ENCODE assay signal across 10 cellular contexts in genomic region chr6:158042245-158042798, GRCh38.
A peak's percentile ranks its signal among the peaks of the same experiment; 100 is the strongest.
DNase-seq lines count a peak whose midpoint lies in the region; TF ChIP-seq lines count a peak whose summit lies in the region.
"Had no signal": no experiment of that assay in that cellular context is flagged by ENCODE, and none has a peak within 500 bp of the region (broad histone marks: within the 10 kb centered on the region; RNA-seq: fewer than 3 reads in every experiment).

No MANE protein-coding gene starts in this region.

- H3K9me3 ChIP-seq in AG04450 (ENCODE audit: control insufficient read depth, insufficient read depth, low read length) (no peaks in the 10 kb centered on the region; the same call in 1 of the 2 replicates), esophagus muscularis mucosa (no peaks in the 10 kb centered on the region)
- H3K9me3 ChIP-seq: ovary had no signal

- TF ChIP-seq EP300 in esophagus muscularis mucosa (IDR thresholded peaks at IDR 0.05): no peak

- H3K9me3 Mint-ChIP-seq in nephron (no peaks in the 10 kb centered on the region), immature natural killer cell (no peaks in the 10 kb centered on the region)

- intact Hi-C loops in esophagus muscularis mucosa (cut with DNase I): no loop called here

- no peak for TF ChIP-seq CTCF in AG04450 (IDR thresholded peaks at IDR 0.05; ENCODE audit: low read depth, low read length)
- TF ChIP-seq CTCF in RWPE1 (conservative IDR thresholded peaks at IDR 0.05; ENCODE audit: low read depth): no peak
- no peak for TF ChIP-seq CTCF in esophagus muscularis mucosa (IDR thresholded peaks at IDR 0.05)
- TF ChIP-seq CTCF in nephron (IDR thresholded peaks at IDR 0.05; ENCODE audit: unreplicated experiment in 3 of 3): no peak

- DNase-seq in AG04450 (ENCODE audit: low read depth, low spot score) (peak; percentile 79), RWPE1 (ENCODE audit: low spot score) (peak; percentile 58), esophagus muscularis mucosa (ENCODE audit: extremely low spot score) (no peak), DMS79 (lab: John Stamatoyannopoulos, UW) (no peak), NCI-H2081 (lab: John Stamatoyannopoulos, UW) (no peak), NCI-H524 (lab: John Stamatoyannopoulos, UW) (no peak), immature natural killer cell (no peak)
- DNase-seq: NCI-H510A treated with DMSO at 0.1 percent for 48 hours had no signal

- H3K4me1 Mint-ChIP-seq in nephron (peaks cover 78% of the 10 kb centered on the region), immature natural killer cell (peaks cover 11 to 36% of the 10 kb centered on the region in 2 donors)

- H3K4me3 Mint-ChIP-seq in nephron (peak overlapping the region in 1 of 3 experiments; percentile 1), immature natural killer cell (no peak overlapping the region)

- H3K27ac ChIP-seq in AG04450 (ENCODE audit: low read depth, low read length) (peak overlapping the region; percentile 96), RWPE1 (peak overlapping the region; percentile 81), esophagus muscularis mucosa (replicated peaks in 1 of 4) (peak overlapping the region; percentile 78 to 87 (median 82))

- WGBS in esophagus muscularis mucosa: 46% methylated on average over 10 of the region's 16 CpGs

- H3K4me3 ChIP-seq in AG04450 (ENCODE audit: low read depth, low read length) (no peak overlapping the region), esophagus muscularis mucosa (no peak overlapping the region)
- H3K4me3 ChIP-seq: ovary had no signal

- peaks cover 12% of the 10 kb centered on the region for H3K36me3 Mint-ChIP-seq in nephron (ENCODE audit: low read depth)
- H3K36me3 Mint-ChIP-seq in immature natural killer cell: peaks cover 4 to 33% (median 32%) of the 10 kb centered on the region in 3 donors

- H3K27ac Mint-ChIP-seq in nephron: peak overlapping the region; percentile 41 to 86 (median 73)
- H3K27ac Mint-ChIP-seq in immature natural killer cell: no peak overlapping the region

- CTCF ChIA-PET in AG04450 (lab: Charles Lee): interaction anchor here (1.2 to 2.3 kb wide), 3 partner anchors 16 to 30 kb away, joined by 3 to 8 read pairs (median 8); no protein-coding TSS in a partner anchor
- CTCF ChIA-PET in RWPE1 (lab: Yijun Ruan, JAX): interaction anchor here (1.4 kb wide), 1 partner anchor 12 kb away, joined by 4 read pairs; no protein-coding TSS in a partner anchor

- POLR2A ChIA-PET in AG04450 (lab: Yijun Ruan, JAX): interaction anchor here (0.6 to 1.1 kb wide), 4 partner anchors 12 to 64 kb away, joined by 3 to 4 read pairs (median 3); no protein-coding TSS in a partner anchor
- POLR2A ChIA-PET in RWPE1 (lab: Yijun Ruan, JAX; ENCODE audit: low non-redundant PET): no interaction called here

- H3K36me3 ChIP-seq in esophagus muscularis mucosa: peaks cover 0 to 10% (median 2%) of the 10 kb centered on the region in 4 donors
- H3K36me3 ChIP-seq: ovary had no signal

- no peak for TF ChIP-seq POLR2A in esophagus muscularis mucosa (IDR thresholded peaks at IDR 0.05; ENCODE audit: low read depth)

- H3K27me3 ChIP-seq in AG04450 (ENCODE audit: control insufficient read depth, insufficient read depth, low read length) (no peaks in the 10 kb centered on the region), esophagus muscularis mucosa (no peaks in the 10 kb centered on the region)
- H3K27me3 ChIP-seq: ovary had no signal

- H3K27me3 Mint-ChIP-seq in nephron (ENCODE audit: low read depth): no peaks in the 10 kb centered on the region
- peaks cover 0 to 5% (median 0%) of the 10 kb centered on the region in 3 donors for H3K27me3 Mint-ChIP-seq in immature natural killer cell (ENCODE audit: low read depth in 3 of 3)

- H3K4me1 ChIP-seq in esophagus muscularis mucosa: peaks cover 51 to 64% (median 60%) of the 10 kb centered on the region in 4 donors

Comparison
In these comparisons a context has a peak if more than half of its experiments do, and no peak if none do; other contexts are left out.
1. DNase-seq: peak in AG04450 (single experiment) and RWPE1 (single experiment); none in esophagus muscularis mucosa (single experiment), DMS79 (single experiment), NCI-H2081 (0 of 2), NCI-H524 (0 of 2) and immature natural killer cell (0 of 3).
2. H3K27ac Mint-ChIP-seq: peak in nephron (3 of 3); none in immature natural killer cell (0 of 6).
3. Peak in every context shown above with its lines, with median percentiles within 50 percentile points of each other: H3K27ac ChIP-seq.